ENCODE assay signal across 1 cellular context in the genomic region with DNA sequence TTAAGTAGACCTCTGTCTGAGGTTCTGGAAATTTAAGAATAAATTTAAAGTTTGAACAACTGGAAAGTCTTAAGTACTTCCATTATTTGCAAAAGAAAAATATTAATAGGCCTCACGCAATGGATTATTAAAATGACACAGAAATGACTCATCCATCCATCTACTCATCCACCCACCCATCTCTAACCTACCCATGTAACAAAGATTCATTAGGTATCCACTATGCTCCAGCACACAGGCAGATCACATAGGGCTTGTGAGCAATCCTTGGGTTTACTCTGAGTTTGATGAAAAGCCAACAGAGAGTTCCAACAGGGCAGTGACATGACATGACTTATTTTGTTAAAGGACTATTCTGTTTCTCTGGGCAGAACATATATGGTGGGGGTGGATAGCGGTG.
TF ChIP-seq lines count a peak whose summit lies in the region.

No MANE protein-coding gene starts in this region.

TF ChIP-seq in GM23338, 12 proteins besides CTCF, POLR2A, EP300 and RAD21 (continued from another document):
- TF ChIP-seq, protein P1, sequence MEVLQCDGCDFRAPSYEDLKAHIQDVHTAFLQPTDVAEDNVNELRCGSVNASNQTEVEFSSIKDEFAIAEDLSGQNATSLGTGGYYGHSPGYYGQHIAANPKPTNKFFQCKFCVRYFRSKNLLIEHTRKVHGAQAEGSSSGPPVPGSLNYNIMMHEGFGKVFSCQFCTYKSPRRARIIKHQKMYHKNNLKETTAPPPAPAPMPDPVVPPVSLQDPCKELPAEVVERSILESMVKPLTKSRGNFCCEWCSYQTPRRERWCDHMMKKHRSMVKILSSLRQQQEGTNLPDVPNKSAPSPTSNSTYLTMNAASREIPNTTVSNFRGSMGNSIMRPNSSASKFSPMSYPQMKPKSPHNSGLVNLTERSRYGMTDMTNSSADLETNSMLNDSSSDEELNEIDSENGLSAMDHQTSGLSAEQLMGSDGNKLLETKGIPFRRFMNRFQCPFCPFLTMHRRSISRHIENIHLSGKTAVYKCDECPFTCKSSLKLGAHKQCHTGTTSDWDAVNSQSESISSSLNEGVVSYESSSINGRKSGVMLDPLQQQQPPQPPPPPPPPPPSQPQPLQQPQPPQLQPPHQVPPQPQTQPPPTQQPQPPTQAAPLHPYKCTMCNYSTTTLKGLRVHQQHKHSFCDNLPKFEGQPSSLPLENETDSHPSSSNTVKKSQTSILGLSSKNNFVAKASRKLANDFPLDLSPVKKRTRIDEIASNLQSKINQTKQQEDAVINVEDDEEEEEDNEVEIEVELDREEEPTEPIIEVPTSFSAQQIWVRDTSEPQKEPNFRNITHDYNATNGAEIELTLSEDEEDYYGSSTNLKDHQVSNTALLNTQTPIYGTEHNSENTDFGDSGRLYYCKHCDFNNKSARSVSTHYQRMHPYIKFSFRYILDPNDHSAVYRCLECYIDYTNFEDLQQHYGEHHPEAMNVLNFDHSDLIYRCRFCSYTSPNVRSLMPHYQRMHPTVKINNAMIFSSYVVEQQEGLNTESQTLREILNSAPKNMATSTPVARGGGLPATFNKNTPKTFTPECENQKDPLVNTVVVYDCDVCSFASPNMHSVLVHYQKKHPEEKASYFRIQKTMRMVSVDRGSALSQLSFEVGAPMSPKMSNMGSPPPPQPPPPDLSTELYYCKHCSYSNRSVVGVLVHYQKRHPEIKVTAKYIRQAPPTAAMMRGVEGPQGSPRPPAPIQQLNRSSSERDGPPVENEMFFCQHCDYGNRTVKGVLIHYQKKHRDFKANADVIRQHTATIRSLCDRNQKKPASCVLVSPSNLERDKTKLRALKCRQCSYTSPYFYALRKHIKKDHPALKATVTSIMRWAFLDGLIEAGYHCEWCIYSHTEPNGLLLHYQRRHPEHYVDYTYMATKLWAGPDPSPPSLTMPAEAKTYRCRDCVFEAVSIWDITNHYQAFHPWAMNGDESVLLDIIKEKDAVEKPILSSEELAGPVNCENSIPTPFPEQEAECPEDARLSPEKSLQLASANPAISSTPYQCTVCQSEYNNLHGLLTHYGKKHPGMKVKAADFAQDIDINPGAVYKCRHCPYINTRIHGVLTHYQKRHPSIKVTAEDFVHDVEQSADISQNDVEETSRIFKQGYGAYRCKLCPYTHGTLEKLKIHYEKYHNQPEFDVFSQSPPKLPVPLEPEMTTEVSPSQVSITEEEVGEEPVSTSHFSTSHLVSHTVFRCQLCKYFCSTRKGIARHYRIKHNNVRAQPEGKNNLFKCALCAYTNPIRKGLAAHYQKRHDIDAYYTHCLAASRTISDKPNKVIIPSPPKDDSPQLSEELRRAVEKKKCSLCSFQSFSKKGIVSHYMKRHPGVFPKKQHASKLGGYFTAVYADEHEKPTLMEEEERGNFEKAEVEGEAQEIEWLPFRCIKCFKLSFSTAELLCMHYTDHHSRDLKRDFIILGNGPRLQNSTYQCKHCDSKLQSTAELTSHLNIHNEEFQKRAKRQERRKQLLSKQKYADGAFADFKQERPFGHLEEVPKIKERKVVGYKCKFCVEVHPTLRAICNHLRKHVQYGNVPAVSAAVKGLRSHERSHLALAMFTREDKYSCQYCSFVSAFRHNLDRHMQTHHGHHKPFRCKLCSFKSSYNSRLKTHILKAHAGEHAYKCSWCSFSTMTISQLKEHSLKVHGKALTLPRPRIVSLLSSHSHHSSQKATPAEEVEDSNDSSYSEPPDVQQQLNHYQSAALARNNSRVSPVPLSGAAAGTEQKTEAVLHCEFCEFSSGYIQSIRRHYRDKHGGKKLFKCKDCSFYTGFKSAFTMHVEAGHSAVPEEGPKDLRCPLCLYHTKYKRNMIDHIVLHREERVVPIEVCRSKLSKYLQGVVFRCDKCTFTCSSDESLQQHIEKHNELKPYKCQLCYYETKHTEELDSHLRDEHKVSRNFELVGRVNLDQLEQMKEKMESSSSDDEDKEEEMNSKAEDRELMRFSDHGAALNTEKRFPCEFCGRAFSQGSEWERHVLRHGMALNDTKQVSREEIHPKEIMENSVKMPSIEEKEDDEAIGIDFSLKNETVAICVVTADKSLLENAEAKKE (CRISPR knock-in tag; IDR thresholded peaks at IDR 0.05), result no peak
- TF ChIP-seq ZNF331 (CRISPR knock-in tag; IDR thresholded peaks at IDR 0.05; ENCODE audit: low read depth) (no peak), STAT1 (IDR thresholded peaks at IDR 0.05; ENCODE audit: unreplicated experiment) (no peak)
- TF ChIP-seq, protein P2, sequence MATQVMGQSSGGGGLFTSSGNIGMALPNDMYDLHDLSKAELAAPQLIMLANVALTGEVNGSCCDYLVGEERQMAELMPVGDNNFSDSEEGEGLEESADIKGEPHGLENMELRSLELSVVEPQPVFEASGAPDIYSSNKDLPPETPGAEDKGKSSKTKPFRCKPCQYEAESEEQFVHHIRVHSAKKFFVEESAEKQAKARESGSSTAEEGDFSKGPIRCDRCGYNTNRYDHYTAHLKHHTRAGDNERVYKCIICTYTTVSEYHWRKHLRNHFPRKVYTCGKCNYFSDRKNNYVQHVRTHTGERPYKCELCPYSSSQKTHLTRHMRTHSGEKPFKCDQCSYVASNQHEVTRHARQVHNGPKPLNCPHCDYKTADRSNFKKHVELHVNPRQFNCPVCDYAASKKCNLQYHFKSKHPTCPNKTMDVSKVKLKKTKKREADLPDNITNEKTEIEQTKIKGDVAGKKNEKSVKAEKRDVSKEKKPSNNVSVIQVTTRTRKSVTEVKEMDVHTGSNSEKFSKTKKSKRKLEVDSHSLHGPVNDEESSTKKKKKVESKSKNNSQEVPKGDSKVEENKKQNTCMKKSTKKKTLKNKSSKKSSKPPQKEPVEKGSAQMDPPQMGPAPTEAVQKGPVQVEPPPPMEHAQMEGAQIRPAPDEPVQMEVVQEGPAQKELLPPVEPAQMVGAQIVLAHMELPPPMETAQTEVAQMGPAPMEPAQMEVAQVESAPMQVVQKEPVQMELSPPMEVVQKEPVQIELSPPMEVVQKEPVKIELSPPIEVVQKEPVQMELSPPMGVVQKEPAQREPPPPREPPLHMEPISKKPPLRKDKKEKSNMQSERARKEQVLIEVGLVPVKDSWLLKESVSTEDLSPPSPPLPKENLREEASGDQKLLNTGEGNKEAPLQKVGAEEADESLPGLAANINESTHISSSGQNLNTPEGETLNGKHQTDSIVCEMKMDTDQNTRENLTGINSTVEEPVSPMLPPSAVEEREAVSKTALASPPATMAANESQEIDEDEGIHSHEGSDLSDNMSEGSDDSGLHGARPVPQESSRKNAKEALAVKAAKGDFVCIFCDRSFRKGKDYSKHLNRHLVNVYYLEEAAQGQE (IDR thresholded peaks at IDR 0.05; ENCODE audit: unreplicated experiment), result no peak
